In genomic region chr14:100118377-100119011, GRCh38 we compare ENCODE assay signal across 1 cellular context.
TF ChIP-seq lines count a peak whose summit lies in the region.

No MANE protein-coding gene starts in this region.

TF ChIP-seq in GM12891, 5 proteins besides CTCF, POLR2A, EP300 and RAD21:
- no peak for TF ChIP-seq POU2F2 (IDR thresholded peaks at IDR 0.05; ENCODE audit: low read depth, low read length)
- no peak for TF ChIP-seq PAX5 (IDR thresholded peaks at IDR 0.05; ENCODE audit: insufficient read depth, low read length, severe bottlenecking)
- no peak for TF ChIP-seq POLR2AphosphoS5 (IDR thresholded peaks at IDR 0.05; ENCODE audit: low read depth, low read length)
